ENCODE assay signal across 7 cellular contexts in the genomic region with DNA sequence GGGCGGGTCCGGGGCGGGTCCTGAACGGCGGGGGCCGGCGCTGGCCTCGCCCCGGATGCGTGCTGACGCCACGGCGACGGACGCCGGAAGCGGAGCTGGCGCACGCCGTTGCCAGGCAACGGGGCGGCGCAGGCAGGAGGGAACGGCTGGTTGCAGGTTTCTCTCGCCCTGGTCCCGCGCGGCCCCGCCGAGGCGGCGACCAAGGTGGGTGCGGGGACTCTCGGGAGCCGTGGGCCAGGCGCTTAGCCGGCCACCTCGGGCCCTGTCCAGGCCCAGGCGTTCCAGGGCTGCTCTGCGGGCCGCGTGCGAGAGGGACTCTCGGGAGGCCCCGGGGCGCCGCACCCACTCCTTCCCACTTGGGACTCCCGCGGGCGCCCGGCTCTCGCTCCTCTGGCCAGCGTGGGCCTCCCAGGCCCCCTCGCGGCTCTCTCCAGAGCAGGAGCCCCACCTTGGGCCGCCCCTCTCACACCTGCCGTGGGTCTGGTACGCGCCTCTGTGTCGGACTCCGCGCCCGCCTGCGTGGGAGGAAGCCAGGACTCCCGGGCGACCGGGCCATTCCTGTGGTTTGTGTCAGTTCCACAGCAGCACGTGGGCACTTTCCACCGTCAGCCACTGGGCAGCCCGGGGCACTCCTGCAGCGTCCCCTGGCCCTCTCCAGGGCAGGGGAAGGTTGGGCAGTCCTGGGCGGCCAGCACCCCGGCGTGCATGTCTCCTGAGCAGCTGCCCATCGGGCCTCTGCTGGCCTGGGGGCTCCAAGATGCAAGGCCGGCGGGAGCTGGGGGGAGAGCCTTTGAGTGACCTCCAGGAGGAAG. TPM values are rescaled to one million over a fixed set of nuclear protein-coding genes. Genes with fewer than 3 reads are reported as not detected.
A peak's percentile ranks its signal among the peaks of the same experiment; 100 is the strongest.
DNase-seq lines count a peak whose midpoint lies in the region; ATAC-seq, FAIRE-seq and TF ChIP-seq lines count a peak whose summit lies in the region.

A gene (plus strand): TSS at position 114 of the 812 bp plus-strand sequence. CDS start 644 bp downstream, at position 758.

- POLR2A ChIA-PET in GM12878 (lab: Charles Lee), result interaction anchor here (0.7 to 1.8 kb wide), 5 partner anchors 18 to 1450 kb away, joined by 3 to 7 read pairs (median 4); a partner anchor contains a TSS

- H3K36me3 ChIP-seq in GM12878 (ENCODE audit: control insufficient read depth in 2 of 2, insufficient read depth in 2 of 2, low read length in 1 of 2), result no peaks in the 10 kb centered on the region
- peaks cover 3% of the 10 kb centered on the region for H3K36me3 ChIP-seq in iPS-15b (ENCODE audit: control insufficient read depth, insufficient read depth, low read length)
- no peaks in the 10 kb centered on the region for H3K36me3 ChIP-seq in gastrocnemius medialis

- RAD21 ChIA-PET in GM12878 (lab: Charles Lee; ENCODE audit: unreplicated experiment), result interaction anchor here (0.8 to 3.0 kb wide), 5 partner anchors 28 to 80 kb away, joined by 4 to 15 read pairs (median 4); a partner anchor contains a TSS

- WGBS in GM12878 (ENCODE audit: insufficient coverage, insufficient replicate concordance, low lambda C conversion rate, missing lambda C conversion rate), result 4% methylated on average over 43 of the region's 77 CpGs

- TF ChIP-seq EP300 in GM12878 (IDR thresholded peaks at IDR 0.05; ENCODE audit: borderline replicate concordance in 1 of 2, control insufficient read depth in 1 of 2, low read depth in 2 of 2, low read length in 2 of 2), result no peak

- TF ChIP-seq CTCF in GM12878 (IDR thresholded peaks at IDR 0.05 in 2 of 3, conservative IDR thresholded peaks at IDR 0.05 in 1 of 3; ENCODE audit: control insufficient read depth in 2 of 3, extremely low read depth in 1 of 3, insufficient read depth in 1 of 3, low read depth in 3 of 3, low read length in 3 of 3) (no peak), gastrocnemius medialis (IDR thresholded peaks at IDR 0.05 in 4 of 5, conservative IDR thresholded peaks at IDR 0.05 in 1 of 5) (no peak)

- BruUV-seq in GM12878 (replicated peaks; lab: Mats Ljungman, UMichigan), result no TSS peak

- H2AFZ ChIP-seq in GM12878 (ENCODE audit: control insufficient read depth, low read depth, low read length), result peak within 1 kb of the TSS; percentile 55

- peak; percentile 20 for DNase-seq in NCI-H1417 treated with DMSO at 0.1 percent for 48 hours (lab: John Stamatoyannopoulos, UW)
- peak; percentile 82 for DNase-seq in T-helper 9 cell
- DNase-seq in GM12878 (ENCODE audit: low read depth, low spot score), result peak; percentile 55
- peak; percentile 71 to 84 for DNase-seq in gastrocnemius medialis

- in situ Hi-C loops in GM12878 (cut with MboI), result no loop called here
- in situ Hi-C loops in gastrocnemius medialis (cut with MboI; ENCODE audit: low sequenced_read_pairs in 4 of 4), result no loop called here

- TF ChIP-seq RAD21 in GM12878 (IDR thresholded peaks at IDR 0.05; ENCODE audit: insufficient read depth, low read depth, low read length), result no peak

- no peaks in the 10 kb centered on the region for H3K79me2 ChIP-seq in GM12878 (ENCODE audit: control insufficient read depth, insufficient read depth, low read length)

- SMC1A ChIA-PET in GM12878 (lab: Charles Lee; ENCODE audit: uncharacterized antibody, unreplicated experiment), result interaction anchor here (1.0 kb wide), 1 partner anchor 33 kb away, joined by 4 read pairs; no protein-coding TSS in a partner anchor

- intact Hi-C loops in GM12878 (cut with micrococcal nuclease; ENCODE audit: unreplicated experiment) (no loop called here), gastrocnemius medialis (cut with DNase I; ENCODE audit: low total_unique reads) (loop anchor here (1.0 to 10.0 kb wide), 4 partner anchors 35 to 315 kb away; a partner anchor contains a TSS)

- FAIRE-seq in GM12878 (lab: Jason Lieb, UNC), result peak; percentile 91

- H3K4me3 ChIP-seq in GM12878, result peak within 1 kb of the TSS; percentile 74
- peak within 1 kb of the TSS; percentile 65 for H3K4me3 ChIP-seq in iPS-15b (ENCODE audit: low read depth, low read length)
- peak within 1 kb of the TSS; percentile 67 to 90 (median 79) for H3K4me3 ChIP-seq in gastrocnemius medialis

- H3K4me1 ChIP-seq in GM12878 (ENCODE audit: control insufficient read depth, insufficient read depth, low read length), result no peaks in the 10 kb centered on the region
- no peaks in the 10 kb centered on the region for H3K4me1 ChIP-seq in iPS-15b (ENCODE audit: control insufficient read depth, insufficient read depth, low read length)
- peaks cover 7 to 9% of the 10 kb centered on the region in 2 donors for H3K4me1 ChIP-seq in gastrocnemius medialis

- no peaks in the 10 kb centered on the region; a peak in 1 of 4 replicates for H3K27me3 ChIP-seq in GM12878 (replicated peaks in 1 of 2; ENCODE audit: control insufficient read depth in 2 of 2, insufficient read depth in 2 of 2, low read length in 1 of 2)
- peaks cover 3% of the 10 kb centered on the region for H3K27me3 ChIP-seq in iPS-15b (ENCODE audit: control insufficient read depth, insufficient read depth, low read length)
- no peaks in the 10 kb centered on the region for H3K27me3 ChIP-seq in gastrocnemius medialis

- CTCF ChIA-PET in GM12878 (lab: Yijun Ruan, JAX), result interaction anchor here (1.1 to 1.4 kb wide), 2 partner anchors 11 to 59 kb away, joined by 5 to 6 read pairs; no protein-coding TSS in a partner anchor

- H3K27ac ChIP-seq in GM12878 (ENCODE audit: control insufficient read depth, insufficient read depth) (no peak within 1 kb of the TSS), gastrocnemius medialis (peak within 1 kb of the TSS; percentile 68 to 87 (median 80))

- H3K9ac ChIP-seq in GM12878 (ENCODE audit: control insufficient read depth, insufficient read depth, low read length), result peak within 1 kb of the TSS; percentile 28; the same call in 1 of the 2 replicates
- peak within 1 kb of the TSS; percentile 47 for H3K9ac ChIP-seq in iPS-15b (ENCODE audit: low read depth, low read length)

- TF ChIP-seq POLR2A in GM15510 (IDR thresholded peaks at IDR 0.05; ENCODE audit: borderline replicate concordance, extremely low read depth, insufficient read length), result peak; percentile 16
- 0 out of 2 replicates have a peak, but pooled peaks have one; percentile 44 for TF ChIP-seq POLR2A in GM12878 (IDR thresholded peaks at IDR 0.05; ENCODE audit: low read depth, low read length)
- TF ChIP-seq POLR2A in gastrocnemius medialis (IDR thresholded peaks at IDR 0.05), result peak in 1 of 2 donors; percentile 8

- H4K20me1 ChIP-seq in GM12878 (ENCODE audit: control insufficient read depth, insufficient read depth), result no peaks in the 10 kb centered on the region

- peak within 1 kb of the TSS; percentile 56 for H3K4me2 ChIP-seq in GM12878 (ENCODE audit: control insufficient read depth, insufficient read depth)

- ATAC-seq in HG02763 (IDR thresholded peaks at IDR 0.05; ENCODE audit: unreplicated experiment) (peak; percentile 95), GM12878 (peak; percentile 97), gastrocnemius medialis (peak; percentile 94 to 95)

- no peaks in the 10 kb centered on the region for H3K9me3 ChIP-seq in GM12878 (replicated peaks; ENCODE audit: control insufficient read depth, insufficient read depth, low read length)
- no peaks in the 10 kb centered on the region for H3K9me3 ChIP-seq in iPS-15b (ENCODE audit: control insufficient read depth, insufficient read depth, low read length)
- no peaks in the 10 kb centered on the region for H3K9me3 ChIP-seq in gastrocnemius medialis

TF ChIP-seq in GM12878, 131 proteins besides CTCF, POLR2A, EP300 and RAD21 (continues in another document):
- peak; percentile 88 for TF ChIP-seq MXI1 (IDR thresholded peaks at IDR 0.05; ENCODE audit: low read depth, low read length)

RNA-seq across cellular contexts. Expression of the gene that starts here (rescaled TPM):
- 2.8 and 4.2 TPM in 2 replicates for total RNA-seq in GM12878 (2013; cell fraction: nucleolus; rRNA removed)
- total RNA-seq in GM12878 (2014; rRNA removed) (0.76 and 0.96 TPM in 2 replicates), GM12878 (2014; rRNA removed; fragmentation: Illumina TruSeq; extraction: Trizol) (0.45 and 0.74 TPM in 2 replicates), GM12878 (2021) (0.56 and 0.90 TPM in 2 replicates), gastrocnemius medialis (1 to 10 TPM in 3 of 4 donors, under 1 TPM in 1; 0.71 to 4.0 (median 3.3) TPM)
- 1.1 TPM for polyA plus RNA-seq in GM12878 (2011; ENCODE audit: low read depth)
- polyA plus RNA-seq in GM12878 (2011; rRNA removed) (0.38 and 0.59 TPM in 2 replicates), GM12878 (2014; fragmentation: Illumina TruSeq; extraction: Trizol) (0.24 and 0.62 TPM in 2 replicates), GM12878 (2014; fragmentation: Nextera tagmentation; extraction: Ambion mirVana) (under 1 TPM in 1 of 2 experiments, not detected in 1; 0.07 TPM), GM12878 (2014; rRNA removed) (0.72 and 1.1 TPM in 2 replicates), GM12878 (2016; fragmentation: Nextera tagmentation; extraction: Ambion mirVana) (1 to 10 TPM in 1 of 2 experiments, under 1 TPM in 1; 0.62 to 1.1 TPM)
- polyA plus RNA-seq in GM12878 (2011; cell fraction: cytosol; rRNA removed), result 0.92 and 1.1 TPM in 2 replicates
- 2.5 and 2.9 TPM in 2 replicates for polyA plus RNA-seq in GM12878 (2011; cell fraction: nucleus; rRNA removed)
- 1.4 and 2.2 TPM in 2 replicates for polyA plus RNA-seq in GM12878 (2012)
- polyA minus RNA-seq in GM12878 (2011; rRNA and poly(A)+ RNA removed), result 0.88 TPM in 1 of 2 replicates, not detected in the other
- polyA minus RNA-seq in GM12878 (2011; cell fraction: cytosol; rRNA and poly(A)+ RNA removed), result 0.83 TPM in 1 of 2 replicates, not detected in the other
- polyA minus RNA-seq in GM12878 (2011; cell fraction: nucleus; rRNA and poly(A)+ RNA removed), result 0.73 and 0.96 TPM in 2 replicates

Comparison
In these comparisons a context has a peak if more than half of its experiments do, and no peak if none do; other contexts are left out.
1. DNase-seq: peak in every context shown above with its lines; median percentile 82 in T-helper 9 cell; 78 in gastrocnemius medialis; 55 in GM12878; 20 in NCI-H1417 treated with DMSO at 0.1 percent for 48 hours.